ENCODE assay signal across 18 cellular contexts in the genomic region with DNA sequence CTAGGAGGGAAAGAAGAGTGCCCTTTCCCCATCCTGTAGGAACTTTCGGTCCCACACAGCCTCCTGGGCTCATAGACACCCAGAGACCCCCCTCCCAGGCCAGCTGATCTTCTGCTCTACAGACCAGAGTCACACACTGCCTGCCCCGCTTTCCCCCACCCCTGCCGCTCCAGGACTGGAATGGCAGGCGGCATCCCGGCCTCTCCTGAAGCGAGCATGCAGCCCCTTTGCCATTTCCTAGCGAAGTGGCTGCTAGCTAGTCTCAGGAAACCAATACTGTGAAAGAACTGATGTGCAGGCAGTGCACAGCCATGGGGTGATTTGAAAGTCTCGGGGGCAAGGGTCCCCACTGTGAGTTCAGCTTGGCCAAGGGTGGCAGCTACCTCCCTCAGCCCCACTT. TPM values are rescaled to one million over a fixed set of nuclear protein-coding genes. Genes with fewer than 3 reads are reported as not detected.
DNase-seq lines count a peak whose midpoint lies in the region; ATAC-seq and TF ChIP-seq lines count a peak whose summit lies in the region.
"Had no signal": no experiment of that assay in that cellular context is flagged by ENCODE, and none has a peak within 500 bp of the region (broad histone marks: within the 10 kb centered on the region; RNA-seq: fewer than 3 reads in every experiment).

No MANE protein-coding gene starts in this region.

- no peak overlapping the region for H3K14ac ChIP-seq in neuronal stem cell (ENCODE audit: low read length)

- TF ChIP-seq CTCF in ascending aorta (IDR thresholded peaks at IDR 0.05): no peak

- no peak overlapping the region for H3K18ac ChIP-seq in neuronal stem cell (ENCODE audit: low read length)

- no peak overlapping the region for H4K91ac ChIP-seq in neuronal stem cell (ENCODE audit: low read depth, low read length, poor library complexity)

- H3K27ac ChIP-seq in BLaER1 (peak overlapping the region; percentile 98), ascending aorta (peak overlapping the region; percentile 94 to 97), neuronal stem cell (replicated peaks; ENCODE audit: low read length) (no peak overlapping the region), skeletal muscle tissue (ENCODE audit: low read depth, low read length) (no peak overlapping the region)
- H3K27ac ChIP-seq: HL-60 had no signal

- DNase-seq in ascending aorta (ENCODE audit: low spot score in 2 of 2) (no peak), neuronal stem cell (ENCODE audit: low spot score) (no peak), HCEC 1CT (no peak), SIG-M5 treated with dmso at 0.1 percent for 504 hours (lab: John Stamatoyannopoulos, UW; ENCODE audit: unreplicated experiment) (no peak)
- no peak for DNase-seq in NK-92 treated with Interleukin-12 subunit alpha and Interleukin-12 subunit beta, amount 100 ng/mL, for 24 hours (lab: John Stamatoyannopoulos, UW)
- DNase-seq: 8988T; AML-193; C1 segment of cervical spinal cord; CD4-positive, alpha-beta T cell; DMS79 had no signal

- H3K79me1 ChIP-seq in neuronal stem cell (ENCODE audit: low read depth, low read length): peaks cover 1% of the 10 kb centered on the region

- H3K27me3 ChIP-seq in BLaER1 (no peaks in the 10 kb centered on the region), ascending aorta (no peaks in the 10 kb centered on the region), neuronal stem cell (ENCODE audit: control insufficient read depth in 3 of 3, insufficient read depth in 3 of 3, low read depth in 1 of 3, low read length in 3 of 3) (no peaks in the 10 kb centered on the region), skeletal muscle tissue (ENCODE audit: control insufficient read depth in 3 of 3, insufficient read depth in 3 of 3, low read length in 3 of 3) (no peaks in the 10 kb centered on the region)

- H2BK120ac ChIP-seq in neuronal stem cell (ENCODE audit: low read depth, low read length): no peak overlapping the region

- H3K4me3 ChIP-seq in BLaER1 (no peak overlapping the region), ascending aorta (no peak overlapping the region), neuronal stem cell (ENCODE audit: low read length in 2 of 2) (no peak overlapping the region), skeletal muscle tissue (ENCODE audit: low read length in 3 of 3) (no peak overlapping the region)
- H3K4me3 ChIP-seq: GM12878 had no signal

- H4K20me1 ChIP-seq in BLaER1: no peaks in the 10 kb centered on the region

- H3K23ac ChIP-seq in neuronal stem cell (ENCODE audit: low read depth, low read length, poor library complexity): no peak overlapping the region

- intact Hi-C loops in ascending aorta (cut with DNase I): loop anchor here (5.0 kb wide), 2 partner anchors 152 to 507 kb away; partner anchors contain the start of gene DMC1

- H2BK5ac ChIP-seq in neuronal stem cell (ENCODE audit: low read length): no peak overlapping the region

- H2BK15ac ChIP-seq in neuronal stem cell (ENCODE audit: low read length): no peak overlapping the region

- H4K8ac ChIP-seq in neuronal stem cell (ENCODE audit: low read depth, low read length): peak overlapping the region; percentile 17

- H3K9ac ChIP-seq in BLaER1 (peak overlapping the region; percentile 93), neuronal stem cell (ENCODE audit: low read depth, low read length, poor library complexity) (no peak overlapping the region), skeletal muscle tissue (ENCODE audit: low read depth in 1 of 3, low read length in 3 of 3) (peak overlapping the region; percentile 25 to 45 (median 33))

- H2AK5ac ChIP-seq in neuronal stem cell (ENCODE audit: low read depth, low read length): no peak overlapping the region

- ATAC-seq in HG02588 (IDR thresholded peaks at IDR 0.05; ENCODE audit: unreplicated experiment): no peak
- ATAC-seq: GM12878, HCT116 had no signal

- no peaks in the 10 kb centered on the region for H3K9me3 ChIP-seq in BLaER1
- H3K9me3 ChIP-seq in ascending aorta: no peaks in the 10 kb centered on the region
- no peaks in the 10 kb centered on the region for H3K9me3 ChIP-seq in neuronal stem cell (replicated peaks in 1 of 2; ENCODE audit: control insufficient read depth in 2 of 2, insufficient read depth in 1 of 2, low read depth in 1 of 2, low read length in 2 of 2)
- H3K9me3 ChIP-seq in skeletal muscle tissue (ENCODE audit: control insufficient read depth in 3 of 3, low read length in 3 of 3): no peaks in the 10 kb centered on the region

- H2BK12ac ChIP-seq in neuronal stem cell (ENCODE audit: low read length): no peak overlapping the region

- H3K36me3 ChIP-seq in BLaER1 (peaks cover 20% of the 10 kb centered on the region), ascending aorta (peaks cover 22 to 32% of the 10 kb centered on the region in 2 donors), neuronal stem cell (replicated peaks in 1 of 2; ENCODE audit: control insufficient read depth in 2 of 2, insufficient read depth in 2 of 2, low read length in 2 of 2) (peaks cover 18 to 46% of the 10 kb centered on the region in 2 donors), skeletal muscle tissue (ENCODE audit: control insufficient read depth in 3 of 3, insufficient read depth in 3 of 3, low read length in 3 of 3) (peaks cover 10 to 21% (median 12%) of the 10 kb centered on the region in 3 donors)

- H3K4ac ChIP-seq in neuronal stem cell (ENCODE audit: low read length): no peak overlapping the region

- H2AFZ ChIP-seq in neuronal stem cell (ENCODE audit: low read length): no peak overlapping the region

- H3K4me1 ChIP-seq in BLaER1: peaks cover 67% of the 10 kb centered on the region
- peaks cover 26 to 36% of the 10 kb centered on the region in 2 donors for H3K4me1 ChIP-seq in ascending aorta
- H3K4me1 ChIP-seq in neuronal stem cell (ENCODE audit: control insufficient read depth in 2 of 2, insufficient read depth in 1 of 2, low read depth in 1 of 2, low read length in 2 of 2): peaks cover 4 to 9% of the 10 kb centered on the region in 2 donors
- peaks cover 46 to 58% (median 55%) of the 10 kb centered on the region in 3 donors for H3K4me1 ChIP-seq in skeletal muscle tissue (ENCODE audit: control insufficient read depth in 3 of 3, insufficient read depth in 3 of 3, low read length in 3 of 3)

- H3K4me2 ChIP-seq in BLaER1 (peak overlapping the region; percentile 98), neuronal stem cell (ENCODE audit: insufficient read depth, low read length, poor library complexity, severe bottlenecking) (no peak overlapping the region)

- WGBS in neuronal stem cell (ENCODE audit: extremely low coverage in 2 of 2, insufficient read length in 2 of 2, insufficient replicate concordance in 1 of 2), 2 donors: no CpG with 5 or more reads among the region's 8 CpGs

RNA-seq across cellular contexts. Expression of gene PICK1, which starts 8.3 kb away (rescaled TPM):
- total RNA-seq in ascending aorta (88.1 TPM), skeletal muscle tissue (8.9 TPM)
- polyA plus RNA-seq in neuronal stem cell (2013, experiment 1 of 2): 8.4 TPM
- 8.2 TPM for polyA plus RNA-seq in neuronal stem cell (2013, experiment 2 of 2)

RNA-seq across cellular contexts. Expression of gene SLC16A8, which starts 18.4 kb away (rescaled TPM):
- not detected for total RNA-seq in ascending aorta
- polyA plus RNA-seq in neuronal stem cell (2013, experiment 1 of 2): 1.3 TPM
- 0.91 TPM for polyA plus RNA-seq in neuronal stem cell (2013, experiment 2 of 2)
- total RNA-seq in skeletal muscle tissue: 1.0 TPM
- total RNA-seq: CD4-positive, alpha-beta T cell; G401; GM12878; H4 had no signal
- polyA plus RNA-seq: GM12878 had no signal

RNA-seq across cellular contexts. Expression of gene BAIAP2L2, which starts 44.9 kb away (rescaled TPM):
- total RNA-seq in ascending aorta (not detected), skeletal muscle tissue (not detected)
- 4.8 TPM for polyA plus RNA-seq in neuronal stem cell (2013, experiment 1 of 2)
- polyA plus RNA-seq in neuronal stem cell (2013, experiment 2 of 2): 4.5 TPM
- total RNA-seq: H4 had no signal

Comparison
In these comparisons a context has a peak if more than half of its experiments do, and no peak if none do; other contexts are left out.
1. H3K27ac ChIP-seq: peak in BLaER1 (single experiment) and ascending aorta (2 of 2); none in neuronal stem cell (single experiment) and skeletal muscle tissue (single experiment).